ENCODE assay signal across 8 cellular contexts in the genomic region with DNA sequence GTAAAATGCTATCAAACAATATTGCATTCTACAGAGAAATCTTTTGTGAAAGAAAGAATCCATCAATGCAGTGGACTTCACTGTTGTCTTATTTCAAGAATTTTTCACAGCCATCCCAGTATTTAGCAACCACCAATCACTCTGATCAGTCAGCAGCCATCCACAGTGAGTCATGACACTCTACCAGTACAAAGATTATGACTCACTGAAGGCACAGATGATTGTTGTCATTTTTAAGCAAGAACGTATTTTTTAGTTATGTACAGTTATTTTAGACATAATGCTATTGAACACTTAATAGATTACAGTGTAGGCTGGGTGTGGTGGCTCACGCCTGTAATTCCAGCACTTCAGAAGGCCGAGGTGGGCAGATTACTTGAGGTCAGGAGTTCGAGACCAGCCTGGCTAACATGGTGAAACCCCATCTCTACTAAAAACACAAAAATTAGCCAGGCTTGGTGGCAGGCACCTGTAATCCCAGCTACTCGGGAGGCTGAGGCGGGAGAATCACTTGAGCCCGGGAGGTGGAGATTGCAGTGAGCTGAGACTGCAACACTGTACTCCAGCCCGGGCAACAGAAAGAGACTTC. TPM values are rescaled to one million over a fixed set of nuclear protein-coding genes. Genes with fewer than 3 reads are reported as not detected.
DNase-seq lines count a peak whose midpoint lies in the region; FAIRE-seq and TF ChIP-seq lines count a peak whose summit lies in the region.
"Not testable (repeated sequence)": the region's sequence is repeated elsewhere in the genome, so short reads cannot be mapped to it uniquely, and the experiment has no call there.

No MANE protein-coding gene starts in this region.

- not testable (repeated sequence) for H3K27me3 ChIP-seq in adipocyte (replicated peaks; ENCODE audit: control insufficient read depth, insufficient read depth, low read length); keratinocyte (ENCODE audit: control insufficient read depth, extremely low read depth, insufficient read depth, low read length); skeletal muscle satellite cell (ENCODE audit: control insufficient read depth, insufficient read depth, low read length)

- FAIRE-seq in keratinocyte (lab: Jason Lieb, UNC), result peak; percentile 94

- H3K79me2 ChIP-seq in keratinocyte (ENCODE audit: control insufficient read depth, insufficient read depth, low read length), result not testable (repeated sequence)

- not testable (repeated sequence) for H3K4me3 ChIP-seq in adipocyte (ENCODE audit: low read length); keratinocyte (ENCODE audit: control insufficient read depth in 2 of 3, extremely low read depth in 1 of 3, insufficient read depth in 2 of 3, low read depth in 1 of 3, low read length in 3 of 3)
- H3K4me3 ChIP-seq in skeletal muscle satellite cell (ENCODE audit: low read length), result peak overlapping the region; percentile 23

- DNase-seq in ACHN, result peak; percentile 73
- peak; percentile 88 for DNase-seq in GM04503 (ENCODE audit: low read depth)
- peak; percentile 75 for DNase-seq in MV-4-11 (lab: John Stamatoyannopoulos, UW)
- DNase-seq in SW 1271 (lab: John Stamatoyannopoulos, UW), result peak; percentile 84 to 95
- DNase-seq in adipocyte (ENCODE audit: low read depth), result peak; percentile 82
- DNase-seq in epidermal melanocyte (ENCODE audit: insufficient read length, low spot score), result peak; percentile 33
- not testable (repeated sequence) for DNase-seq in keratinocyte (ENCODE audit: low read depth, low spot score)

- not testable (repeated sequence) for H3K9me1 ChIP-seq in keratinocyte (ENCODE audit: control insufficient read depth, extremely low read depth, insufficient read depth, low read length)

- H3K9ac ChIP-seq in adipocyte (ENCODE audit: low read length); keratinocyte (ENCODE audit: control insufficient read depth, extremely low read depth, insufficient read depth, low read length): not testable (repeated sequence)
- peak overlapping the region; percentile 30 for H3K9ac ChIP-seq in skeletal muscle satellite cell (ENCODE audit: low read depth, low read length)

- not testable (repeated sequence) for H4K20me1 ChIP-seq in keratinocyte (ENCODE audit: control insufficient read depth, extremely low read depth, insufficient read depth, low read length)

- dilution Hi-C loops in keratinocyte (cut with MboI; ENCODE audit: extremely low pct_ligation_motif_present, low sequenced_read_pairs), result not testable (repeated sequence)

- H3K4me2 ChIP-seq in keratinocyte (ENCODE audit: control insufficient read depth, extremely low read depth, insufficient read depth, low read depth, low read length), result not testable (repeated sequence)
- H3K4me2 ChIP-seq in skeletal muscle satellite cell (ENCODE audit: low read length), result peak overlapping the region; percentile 35

- H3K4me1 ChIP-seq in adipocyte (ENCODE audit: control insufficient read depth, insufficient read depth, low read length); keratinocyte (ENCODE audit: control insufficient read depth, extremely low read depth, insufficient read depth, low read length): not testable (repeated sequence)
- H3K4me1 ChIP-seq in skeletal muscle satellite cell (ENCODE audit: control insufficient read depth, insufficient read depth, low read length), result peaks cover 20% of the 10 kb centered on the region

- not testable (repeated sequence) for H3K9me3 ChIP-seq in adipocyte (ENCODE audit: control insufficient read depth, low read length); keratinocyte (ENCODE audit: control insufficient read depth, low read depth, low read length); skeletal muscle satellite cell (replicated peaks; ENCODE audit: low read length)

- TF ChIP-seq CTCF in keratinocyte (optimal IDR thresholded peaks at IDR 0.05 in 1 of 3, IDR thresholded peaks at IDR 0.05 in 1 of 3, conservative IDR thresholded peaks at IDR 0.05 in 1 of 3; ENCODE audit: extremely low read depth in 1 of 3, insufficient read depth in 2 of 3, low read length in 3 of 3), result not testable (repeated sequence)

- H2AFZ ChIP-seq in keratinocyte (ENCODE audit: control insufficient read depth, low read length), result not testable (repeated sequence)

- in situ Hi-C loops in ACHN (cut with HindIII; ENCODE audit: low pct_ligation_motif_present, low pct_unique_long_range_greater_than_20kb, low sequenced_read_pairs), result not testable (repeated sequence)

- not testable (repeated sequence) for H3K27ac ChIP-seq in keratinocyte (ENCODE audit: control insufficient read depth, insufficient read depth, low read length)

- H3K36me3 ChIP-seq in adipocyte (ENCODE audit: control insufficient read depth, insufficient read depth, low read length, severe bottlenecking); keratinocyte (ENCODE audit: control insufficient read depth in 2 of 2, extremely low read depth in 1 of 2, insufficient read depth in 2 of 2, low read length in 2 of 2); skeletal muscle satellite cell (ENCODE audit: insufficient read depth, low read length): not testable (repeated sequence)

RNA-seq across cellular contexts. Expression of gene ERBIN, which starts 46.6 kb away (rescaled TPM):
- 18.6 to 30.6 TPM (median 24.5 TPM) in 3 replicates for polyA plus RNA-seq in keratinocyte
- polyA plus RNA-seq in keratinocyte (2011; ENCODE audit: low read depth), result 158 TPM
- polyA plus RNA-seq in keratinocyte (2011; cell fraction: cytosol; rRNA removed), result 11.0 and 23.4 TPM in 2 replicates
- polyA plus RNA-seq in keratinocyte (2011; cell fraction: nucleus; rRNA removed), result 21.7 and 29.6 TPM in 2 replicates
- 23.8 and 36.9 TPM in 2 replicates for polyA plus RNA-seq in keratinocyte (2012; ENCODE audit: low replicate concordance)
- 14.6 to 72.4 TPM (median 34.0 TPM) in 3 replicates for polyA minus RNA-seq in keratinocyte
- polyA minus RNA-seq in keratinocyte (2011; cell fraction: cytosol; rRNA and poly(A)+ RNA removed), result 51.6 TPM
- 66.5 and 115 TPM in 2 replicates for polyA minus RNA-seq in keratinocyte (2011; cell fraction: nucleus; rRNA and poly(A)+ RNA removed)
- 37.8 and 55.3 TPM in 2 replicates for total RNA-seq in skeletal muscle satellite cell (2012; rRNA removed)
